Comparison of ENCODE assay signal across 8 cellular contexts in the genomic region with DNA sequence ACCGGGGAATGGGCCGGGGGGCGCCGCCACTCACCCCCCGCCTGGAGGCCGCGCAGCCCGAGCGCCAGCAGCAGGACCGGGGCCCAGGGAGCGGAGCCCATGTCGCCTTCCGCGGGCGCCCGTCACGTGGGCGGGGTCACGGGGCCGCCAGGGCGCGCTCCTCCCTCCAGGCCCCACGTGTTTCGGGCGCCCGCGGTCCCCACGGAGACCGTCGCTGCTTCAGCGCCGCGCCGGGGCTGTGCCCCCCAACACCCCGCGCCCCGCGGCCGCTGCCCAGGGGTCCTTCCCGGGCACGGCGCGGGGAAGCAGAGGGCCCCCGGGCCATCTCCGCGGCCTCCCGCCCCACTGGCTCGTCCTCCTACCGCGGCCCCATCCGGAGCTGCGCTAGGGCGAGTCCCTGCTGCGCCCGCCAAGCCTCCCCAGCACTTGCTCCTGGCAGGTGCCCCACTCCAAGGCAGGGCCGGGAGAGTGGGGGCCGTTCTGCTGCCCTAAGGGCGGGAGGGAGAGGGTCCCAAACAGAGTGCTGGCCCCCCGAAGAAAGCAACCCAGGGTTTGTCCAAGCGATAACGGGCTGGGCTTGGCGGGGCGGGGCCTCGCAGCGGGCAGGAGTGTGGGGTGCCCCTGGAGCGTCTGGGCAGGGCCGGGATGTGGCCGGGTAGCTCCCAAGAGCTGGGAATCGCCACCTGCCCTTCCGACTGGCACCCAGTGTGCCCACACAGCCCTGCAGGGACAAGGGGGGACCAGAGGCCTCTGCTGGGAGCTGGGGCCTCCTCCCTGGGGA. TPM values are rescaled to one million over a fixed set of nuclear protein-coding genes. Genes with fewer than 3 reads are reported as not detected.
DNase-seq lines count a peak whose midpoint lies in the region; ATAC-seq and TF ChIP-seq lines count a peak whose summit lies in the region.

Gene DPP7, minus strand, starts transcription at position 121 of the 781 bp plus-strand sequence. Its CDS starts 20 bp downstream, at position 101.

- H3K79me2 ChIP-seq in mesendoderm (ENCODE audit: control insufficient read depth, insufficient read depth, low read length) = no peaks in the 10 kb centered on the region

- H2BK120ac ChIP-seq in mesendoderm (ENCODE audit: low read depth, low read length) = no peak within 1 kb of the TSS

- no peak within 1 kb of the TSS for H3K23ac ChIP-seq in mesendoderm (ENCODE audit: low read length)

- peak within 1 kb of the TSS; percentile 75 for H3K4me3 Mint-ChIP-seq in activated CD8-positive, alpha-beta T cell treated with anti-CD3 and anti-CD28 coated beads for 36 hours

- WGBS in mesendoderm (ENCODE audit: extremely low coverage, insufficient coverage, low lambda C conversion rate) = no CpG with 5 or more reads among the region's 70 CpGs

- POLR2A ChIA-PET in activated CD8-positive, alpha-beta T cell treated with anti-CD3 and anti-CD28 coated beads for 36 hours (lab: Charles Lee) = interaction anchor here (0.6 to 1.5 kb wide), 8 partner anchors 13 to 141 kb away, joined by 3 to 8 read pairs (median 4); partner anchors contain the start of gene RNF224

- peak within 1 kb of the TSS; percentile 25 for H3K56ac ChIP-seq in mesendoderm (ENCODE audit: low read length)

- no peak within 1 kb of the TSS for H3K18ac ChIP-seq in mesendoderm (ENCODE audit: low read length)

- no peak within 1 kb of the TSS for H2AK5ac ChIP-seq in mesendoderm (ENCODE audit: low read length)

- no peak within 1 kb of the TSS for H4K5ac ChIP-seq in mesendoderm (ENCODE audit: low read length)

- no peak within 1 kb of the TSS for H3K27ac ChIP-seq in mesendoderm (ENCODE audit: low read depth, low read length)

- peak; percentile 63 for ATAC-seq in HG02610 (IDR thresholded peaks at IDR 0.05; ENCODE audit: unreplicated experiment)
- peak; percentile 85 for ATAC-seq in activated CD8-positive, alpha-beta T cell treated with anti-CD3 and anti-CD28 coated beads for 36 hours

- H3K4me2 ChIP-seq in mesendoderm (ENCODE audit: low read length) = no peak within 1 kb of the TSS

- no peak within 1 kb of the TSS for H2BK15ac ChIP-seq in mesendoderm (replicated peaks; ENCODE audit: low read depth)

- DNase-seq in NCI-H345 treated with DMSO at 0.1 percent for 48 hours (lab: John Stamatoyannopoulos, UW; ENCODE audit: unreplicated experiment) = peak; percentile 20
- DNase-seq in activated CD8-positive, alpha-beta T cell treated with anti-CD3 and anti-CD28 coated beads for 36 hours = peak; percentile 81
- DNase-seq in effector CD4-positive, alpha-beta T cell = peak; percentile 75
- no peak for DNase-seq in mesendoderm
- DNase-seq in stimulated activated CD8-positive, alpha-beta memory T cell treated with anti-CD3 and anti-CD28 coated beads, Interleukin-15, amount 100 ng/mL, for 1 hour (ENCODE audit: low read depth) = peak; percentile 53
- DNase-seq in cerebellar nuclear complex (lab: John Stamatoyannopoulos, UW) = no peak

- H3K27ac Mint-ChIP-seq in activated CD8-positive, alpha-beta T cell treated with anti-CD3 and anti-CD28 coated beads for 36 hours = peak within 1 kb of the TSS; percentile 64

- peak; percentile 78 for TF ChIP-seq POLR2A in GM15510 (IDR thresholded peaks at IDR 0.05; ENCODE audit: borderline replicate concordance, extremely low read depth, insufficient read length)

- H3K27me3 Mint-ChIP-seq in activated CD8-positive, alpha-beta T cell treated with anti-CD3 and anti-CD28 coated beads for 36 hours = no peaks in the 10 kb centered on the region

- H3K9me3 Mint-ChIP-seq in activated CD8-positive, alpha-beta T cell treated with anti-CD3 and anti-CD28 coated beads for 36 hours = no peaks in the 10 kb centered on the region

- no peak for TF ChIP-seq CTCF in activated CD8-positive, alpha-beta T cell treated with anti-CD3 and anti-CD28 coated beads for 36 hours (IDR thresholded peaks at IDR 0.05)

- peak within 1 kb of the TSS; percentile 16 for H3K9ac ChIP-seq in mesendoderm (ENCODE audit: low read length)

- H4K8ac ChIP-seq in mesendoderm (ENCODE audit: low read depth, low read length) = no peak within 1 kb of the TSS

- no peak within 1 kb of the TSS for H2BK5ac ChIP-seq in mesendoderm (ENCODE audit: low read length)

- no peak within 1 kb of the TSS for H3K4ac ChIP-seq in mesendoderm (ENCODE audit: low read depth, low read length)

- H3K36me3 ChIP-seq in mesendoderm (ENCODE audit: control insufficient read depth, insufficient read depth, low read length) = no peaks in the 10 kb centered on the region

- H3K27me3 ChIP-seq in mesendoderm (ENCODE audit: insufficient read depth, low read length, poor library complexity) = peaks cover 15% of the 10 kb centered on the region

- peaks cover 12% of the 10 kb centered on the region for H3K36me3 Mint-ChIP-seq in activated CD8-positive, alpha-beta T cell treated with anti-CD3 and anti-CD28 coated beads for 36 hours (ENCODE audit: low read depth)

- intact Hi-C loops in activated CD8-positive, alpha-beta T cell treated with anti-CD3 and anti-CD28 coated beads for 36 hours (cut with micrococcal nuclease) = no loop called here

- H3K4me3 ChIP-seq in mesendoderm (ENCODE audit: low read length) = no peak within 1 kb of the TSS

- H3K79me1 ChIP-seq in mesendoderm (ENCODE audit: low read length) = no peaks in the 10 kb centered on the region

- H3K4me1 ChIP-seq in mesendoderm (ENCODE audit: control insufficient read depth, low read depth, low read length) = no peaks in the 10 kb centered on the region

- CTCF ChIA-PET in activated CD8-positive, alpha-beta T cell treated with anti-CD3 and anti-CD28 coated beads for 36 hours (lab: Charles Lee) = interaction anchor here (0.6 to 2.4 kb wide), 4 partner anchors 12 to 122 kb away, joined by 3 to 14 read pairs (median 4); partner anchors contain the start of gene RNF224

- H3K4me1 Mint-ChIP-seq in activated CD8-positive, alpha-beta T cell treated with anti-CD3 and anti-CD28 coated beads for 36 hours (ENCODE audit: low read depth) = peaks cover 10% of the 10 kb centered on the region

RNA-seq across cellular contexts. Expression of gene DPP7, which starts in this region (rescaled TPM):
- total RNA-seq in activated CD8-positive, alpha-beta T cell treated with anti-CD3 and anti-CD28 coated beads for 36 hours = 100 to 1,000 TPM; 222 to 227 TPM
- polyA plus RNA-seq in mesendoderm (2013, experiment 1 of 2) = 2.1 TPM
- polyA plus RNA-seq in mesendoderm (2013, experiment 2 of 2) = 2.4 TPM

Comparison
In these comparisons a context has a peak if more than half of its experiments do, and no peak if none do; other contexts are left out.
1. DNase-seq: peak in NCI-H345 treated with DMSO at 0.1 percent for 48 hours (single experiment), activated CD8-positive, alpha-beta T cell treated with anti-CD3 and anti-CD28 coated beads for 36 hours (single experiment), effector CD4-positive, alpha-beta T cell (single experiment) and stimulated activated CD8-positive, alpha-beta memory T cell treated with anti-CD3 and anti-CD28 coated beads, Interleukin-15, amount 100 ng/mL, for 1 hour (single experiment); none in mesendoderm (single experiment) and cerebellar nuclear complex (0 of 2).